Comparison of ENCODE assay signal across 20 cellular contexts in genomic region chr2:120587997-120588336, GRCh38.
"Had no signal": no experiment of that assay in that cellular context is flagged by ENCODE, and none has a peak within 500 bp of the region (broad histone marks: within the 10 kb centered on the region; RNA-seq: fewer than 3 reads in every experiment).

No MANE protein-coding gene starts in this region.

- H3K9me3 Mint-ChIP-seq: stimulated activated naive CD8-positive, alpha-beta T cell treated with anti-CD3 and anti-CD28 coated beads, Interleukin-15, Interleukin-2, amounts not matched to agents 100 ng/mL and 50 ng/mL, for 24 hours had no signal

- H3K4me3 Mint-ChIP-seq: memory B cell; stimulated activated naive CD8-positive, alpha-beta T cell treated with anti-CD3 and anti-CD28 coated beads, Interleukin-15, Interleukin-2, amounts not matched to agents 100 ng/mL and 50 ng/mL, for 24 hours had no signal

- ATAC-seq: naive thymus-derived CD4-positive, alpha-beta T cell had no signal

- H3K4me1 ChIP-seq: colonic mucosa, right atrium auricular region, uterus had no signal

- DNase-seq: activated CD4-positive, alpha-beta T cell treated with anti-CD3 and anti-CD28 coated beads, Interleukin-2, amount 50 U/mL, for 1 hour; activated CD4-positive, CD25-positive, alpha-beta regulatory T cell treated with anti-CD3 and anti-CD28 coated beads, Interleukin-2, amount 50 U/mL, for 72 hours; activated CD8-positive, alpha-beta memory T cell treated with anti-CD3 and anti-CD28 coated beads for 24 hours; activated CD8-positive, alpha-beta memory T cell treated with anti-CD3 and anti-CD28 coated beads, Interleukin-2, amount 50 U/mL, for 48 hours; activated effector memory CD4-positive, alpha-beta T cell treated with Interleukin-2 at 50 U/mL for 16 hours; activated naive CD4-positive, alpha-beta T cell treated with anti-CD3 and anti-CD28 coated beads, Interleukin-2, amount 50 U/mL, for 16 hours; activated T-cell treated with anti-CD3 and anti-CD28 coated beads, Interleukin-2, amount 50 U/mL, for 48 hours; aorta; brain microvascular endothelial cell; central memory CD4-positive, alpha-beta T cell; colonic mucosa; effector CD4-positive, alpha-beta T cell; foreskin fibroblast; glutamatergic neuron; naive thymus-derived CD4-positive, alpha-beta T cell; uterus had no signal

- H3K4me3 ChIP-seq: colonic mucosa, uterus had no signal

- H3K9me3 ChIP-seq: colonic mucosa, right atrium auricular region, uterus had no signal

- H3K36me3 Mint-ChIP-seq: naive thymus-derived CD4-positive, alpha-beta T cell had no signal

- H3K27ac ChIP-seq: brain microvascular endothelial cell, colonic mucosa, right atrium auricular region, tibial nerve, uterus had no signal

- H3K27me3 ChIP-seq: brain microvascular endothelial cell, right atrium auricular region had no signal

- H3K27ac Mint-ChIP-seq: memory B cell; naive thymus-derived CD4-positive, alpha-beta T cell; stimulated activated naive CD8-positive, alpha-beta T cell treated with anti-CD3 and anti-CD28 coated beads, Interleukin-15, Interleukin-2, amounts not matched to agents 100 ng/mL and 50 ng/mL, for 24 hours had no signal

- H3K36me3 ChIP-seq: brain microvascular endothelial cell, colonic mucosa, right atrium auricular region, tibial nerve, uterus had no signal
